In genomic region chr5:113574417-113574816, GRCh38 we compare ENCODE assay signal across 16 cellular contexts.
DNase-seq lines count a peak whose midpoint lies in the region; ATAC-seq and TF ChIP-seq lines count a peak whose summit lies in the region.
"Had no signal": no experiment of that assay in that cellular context is flagged by ENCODE, and none has a peak within 500 bp of the region (broad histone marks: within the 10 kb centered on the region; RNA-seq: fewer than 3 reads in every experiment).

No MANE protein-coding gene starts in this region.

- H3K4me3 Mint-ChIP-seq in activated T-cell treated with anti-CD3 and anti-CD28 coated beads, Interleukin-2, amount 50 U/mL, for 72 hours = no peak overlapping the region
- no peak overlapping the region for H3K4me3 Mint-ChIP-seq in osteocyte (ENCODE audit: unreplicated experiment)
- H3K4me3 Mint-ChIP-seq: activated CD8-positive, alpha-beta memory T cell treated with anti-CD3 and anti-CD28 coated beads, Interleukin-2, amount 10 ng/mL, durations not matched to agents 7 days and 5 days; immature natural killer cell; nephron progenitor cell had no signal

- 81 to 94% methylated on average over 2 of the region's 2 CpGs for WGBS in tibial nerve, 2 donors

- H3K4me1 Mint-ChIP-seq in activated T-cell treated with anti-CD3 and anti-CD28 coated beads, Interleukin-2, amount 50 U/mL, for 72 hours (ENCODE audit: low read depth) = no peaks in the 10 kb centered on the region
- no peaks in the 10 kb centered on the region for H3K4me1 Mint-ChIP-seq in osteocyte (ENCODE audit: unreplicated experiment)
- H3K4me1 Mint-ChIP-seq: nephron progenitor cell had no signal

- POLR2A ChIA-PET in AG04450 (lab: Yijun Ruan, JAX) = no interaction called here

- no peak for TF ChIP-seq EP300 in tibial nerve (IDR thresholded peaks at IDR 0.05)

- ATAC-seq in activated T-cell treated with anti-CD3 and anti-CD28 coated beads, Interleukin-2, amount 50 U/mL, for 72 hours (replicated peaks in 1 of 2) = no peak
- ATAC-seq: activated CD8-positive, alpha-beta memory T cell treated with anti-CD3 and anti-CD28 coated beads, Interleukin-2, amount 10 ng/mL, durations not matched to agents 7 days and 5 days; HCT116 had no signal

- H3K36me3 Mint-ChIP-seq in activated T-cell treated with anti-CD3 and anti-CD28 coated beads, Interleukin-2, amount 50 U/mL, for 72 hours (ENCODE audit: insufficient read depth in 2 of 2) = peaks cover 28 to 37% of the 10 kb centered on the region in 2 donors
- H3K36me3 Mint-ChIP-seq in osteocyte (ENCODE audit: unreplicated experiment) = peaks cover 53% of the 10 kb centered on the region

- H3K27ac ChIP-seq in AG04450 (ENCODE audit: low read depth, low read length) (no peak overlapping the region), tibial nerve (no peak overlapping the region)
- H3K27ac ChIP-seq: BLaER1 treated with 17β-estradiol and CSF1 and Interleukin-3, amounts not matched to agents 10 nM and 100 nM had no signal

- peaks cover 0 to 58% (median 13%) of the 10 kb centered on the region in 3 donors for H3K36me3 ChIP-seq in tibial nerve

- H3K4me1 ChIP-seq in tibial nerve = no peaks in the 10 kb centered on the region
- H3K4me1 ChIP-seq: BLaER1 treated with 17β-estradiol and CSF1 and Interleukin-3, amounts not matched to agents 10 nM and 100 nM had no signal

- H3K4me3 ChIP-seq in AG04450 (ENCODE audit: low read depth, low read length) (no peak overlapping the region), HFF-Myc (replicated peaks; ENCODE audit: low read depth, low read length) (no peak overlapping the region), tibial nerve (no peak overlapping the region)
- H3K4me3 ChIP-seq: BLaER1 treated with 17β-estradiol and CSF1 and Interleukin-3, amounts not matched to agents 10 nM and 100 nM had no signal

- CTCF ChIA-PET in AG04450 (lab: Charles Lee) = no interaction called here

- peaks cover 3% of the 10 kb centered on the region in 2 donors for H3K9me3 Mint-ChIP-seq in activated T-cell treated with anti-CD3 and anti-CD28 coated beads, Interleukin-2, amount 50 U/mL, for 72 hours
- H3K9me3 Mint-ChIP-seq in osteocyte (ENCODE audit: unreplicated experiment) = peaks cover 8% of the 10 kb centered on the region

- DNase-seq in AG04450 (ENCODE audit: low read depth, low spot score) (peak; percentile 76), HFF-Myc (ENCODE audit: extremely low read depth, low read depth) (peak; percentile 56), amniotic epithelial cell (ENCODE audit: low read depth) (peak; percentile 92), hepatic stellate cell (ENCODE audit: low spot score) (peak; percentile 26), tibial nerve (ENCODE audit: low spot score in 2 of 2) (no peak), occipital lobe (lab: John Stamatoyannopoulos, UW) (no peak), osteocyte (ENCODE audit: extremely low spot score, unreplicated experiment) (no peak)
- DNase-seq in activated T-cell treated with anti-CD3 and anti-CD28 coated beads, Interleukin-2, amount 50 U/mL, for 72 hours = no peak
- DNase-seq: activated CD8-positive, alpha-beta memory T cell treated with anti-CD3 and anti-CD28 coated beads, Interleukin-2, amount 10 ng/mL, durations not matched to agents 7 days and 5 days; immature natural killer cell; NCI-H1092; nephron progenitor cell; stimulated activated naive CD4-positive, alpha-beta T cell; T-helper 2 cell had no signal

- no peak for TF ChIP-seq CTCF in AG04450 (IDR thresholded peaks at IDR 0.05; ENCODE audit: low read depth, low read length)
- no peak for TF ChIP-seq CTCF in HFF-Myc (IDR thresholded peaks at IDR 0.05; ENCODE audit: low read depth, low read length, missing control alignments)
- no peak for TF ChIP-seq CTCF in tibial nerve (IDR thresholded peaks at IDR 0.05)
- TF ChIP-seq CTCF in osteocyte (IDR thresholded peaks at IDR 0.05) = no peak

- no peak overlapping the region for H3K27ac Mint-ChIP-seq in activated T-cell treated with anti-CD3 and anti-CD28 coated beads, Interleukin-2, amount 50 U/mL, for 72 hours
- no peak overlapping the region for H3K27ac Mint-ChIP-seq in osteocyte (ENCODE audit: unreplicated experiment)
- H3K27ac Mint-ChIP-seq: activated CD8-positive, alpha-beta memory T cell treated with anti-CD3 and anti-CD28 coated beads, Interleukin-2, amount 10 ng/mL, durations not matched to agents 7 days and 5 days; nephron progenitor cell had no signal

- no peaks in the 10 kb centered on the region for H3K9me3 ChIP-seq in AG04450 (ENCODE audit: control insufficient read depth, insufficient read depth, low read length)
- peaks cover 0 to 6% (median 3%) of the 10 kb centered on the region in 4 donors for H3K9me3 ChIP-seq in tibial nerve

- TF ChIP-seq POLR2A in tibial nerve (IDR thresholded peaks at IDR 0.05) = no peak

- no peaks in the 10 kb centered on the region for H3K27me3 ChIP-seq in AG04450 (ENCODE audit: control insufficient read depth, insufficient read depth, low read length)
- no peaks in the 10 kb centered on the region for H3K27me3 ChIP-seq in tibial nerve
- H3K27me3 ChIP-seq: BLaER1 treated with 17β-estradiol and CSF1 and Interleukin-3, amounts not matched to agents 10 nM and 100 nM had no signal

- H3K27me3 Mint-ChIP-seq in activated T-cell treated with anti-CD3 and anti-CD28 coated beads, Interleukin-2, amount 50 U/mL, for 72 hours (ENCODE audit: low read depth) = no peaks in the 10 kb centered on the region
- no peaks in the 10 kb centered on the region for H3K27me3 Mint-ChIP-seq in osteocyte (ENCODE audit: unreplicated experiment)
- H3K27me3 Mint-ChIP-seq: activated CD8-positive, alpha-beta memory T cell treated with anti-CD3 and anti-CD28 coated beads, Interleukin-2, amount 10 ng/mL, durations not matched to agents 7 days and 5 days had no signal

Comparison
In these comparisons a context has a peak if more than half of its experiments do, and no peak if none do; other contexts are left out.
1. DNase-seq: peak in AG04450 (single experiment), HFF-Myc (single experiment), amniotic epithelial cell (single experiment) and hepatic stellate cell (single experiment); none in tibial nerve (0 of 2), activated T-cell treated with anti-CD3 and anti-CD28 coated beads, Interleukin-2, amount 50 U/mL, for 72 hours (0 of 2), occipital lobe (single experiment) and osteocyte (single experiment).